ENCODE assay signal across 9 cellular contexts in genomic region chr19:50909240-50910070, GRCh38. TPM values are rescaled to one million over a fixed set of nuclear protein-coding genes. Genes with fewer than 3 reads are reported as not detected.
DNase-seq lines count a peak whose midpoint lies in the region; ATAC-seq and TF ChIP-seq lines count a peak whose summit lies in the region.
"Had no signal": no experiment of that assay in that cellular context is flagged by ENCODE, and none has a peak within 500 bp of the region (broad histone marks: within the 10 kb centered on the region; RNA-seq: fewer than 3 reads in every experiment).

No MANE protein-coding gene starts in this region.

- TF ChIP-seq POLR2A in tibial nerve (IDR thresholded peaks at IDR 0.05): no peak

- peak overlapping the region in 2 of 4 donors; percentile 5 to 18 for H3K4me3 ChIP-seq in tibial nerve

- peaks cover 0 to 8% (median 0%) of the 10 kb centered on the region in 4 donors for H3K4me1 ChIP-seq in tibial nerve

- no peaks in the 10 kb centered on the region for H3K9me3 ChIP-seq in tibial nerve

- peaks cover 0 to 49% of the 10 kb centered on the region in 2 donors for H3K27me3 ChIP-seq in tibial nerve

- no peak for TF ChIP-seq CTCF in tibial nerve (IDR thresholded peaks at IDR 0.05)

- no peak overlapping the region for H3K27ac ChIP-seq in tibial nerve

- ATAC-seq in GM19463 (IDR thresholded peaks at IDR 0.05; ENCODE audit: unreplicated experiment): no peak

- WGBS in tibial nerve, 2 donors: 6 to 9% methylated on average over 26 to 34 of the region's 36 CpGs

- DNase-seq in stimulated activated CD4-positive, alpha-beta T cell treated with anti-CD3 and anti-CD28 coated beads, Interleukin-12 subunit alpha, Interleukin-12 subunit beta, amount 100 ng/mL, for 24 hours (ENCODE audit: low read depth in 2 of 2): peak; percentile 14 to 40
- DNase-seq in stimulated activated CD4-positive, alpha-beta T cell treated with anti-CD3 and anti-CD28 coated beads, Interleukin-12 subunit alpha, Interleukin-12 subunit beta, amount 100 ng/mL, for 4 hours: no peak
- DNase-seq in NAMALWA (ENCODE audit: low spot score) (peak; percentile 71), islet precursor cell (peak; percentile 96), tibial nerve (ENCODE audit: low spot score in 2 of 2) (peak; percentile 31 to 40), NCI-H1092 (lab: John Stamatoyannopoulos, UW) (no peak)
- peak; percentile 19 for DNase-seq in activated CD8-positive, alpha-beta memory T cell treated with anti-CD3 and anti-CD28 coated beads, Interleukin-2, amount 50 U/mL, for 4 hours

- no peak for TF ChIP-seq EP300 in tibial nerve (IDR thresholded peaks at IDR 0.05)

- no peaks in the 10 kb centered on the region for H3K36me3 ChIP-seq in tibial nerve

RNA-seq across cellular contexts. Expression of gene KLK4, which starts 1.7 kb away (rescaled TPM):
- 1 to 10 TPM in 1 of 4 donors, under 1 TPM in 1, not detected in 2; 0.59 to 1.2 TPM for total RNA-seq in tibial nerve
- total RNA-seq: skeletal muscle tissue had no signal

RNA-seq across cellular contexts. Expression of gene KLK2, which starts 36.2 kb away (rescaled TPM):
- total RNA-seq in tibial nerve: not detected
- total RNA-seq: skeletal muscle tissue had no signal

RNA-seq across cellular contexts. Expression of gene KLK5, which starts 43.4 kb away (rescaled TPM):
- not detected for total RNA-seq in tibial nerve
- total RNA-seq: skeletal muscle tissue had no signal

RNA-seq across cellular contexts. Expression of gene KLK3, which starts 54.7 kb away (rescaled TPM):
- not detected for total RNA-seq in tibial nerve
- total RNA-seq: skeletal muscle tissue had no signal

RNA-seq across cellular contexts. Expression of gene KLK6, which starts 59.9 kb away (rescaled TPM):
- total RNA-seq in tibial nerve: 1 to 10 TPM in 3 of 4 donors, not detected in 1; 2.1 to 5.9 (median 2.5) TPM
- total RNA-seq: skeletal muscle tissue had no signal

Comparison
In these comparisons a context has a peak if more than half of its experiments do, and no peak if none do; other contexts are left out.
1. DNase-seq: peak in stimulated activated CD4-positive, alpha-beta T cell treated with anti-CD3 and anti-CD28 coated beads, Interleukin-12 subunit alpha, Interleukin-12 subunit beta, amount 100 ng/mL, for 24 hours (2 of 2), NAMALWA (single experiment), activated CD8-positive, alpha-beta memory T cell treated with anti-CD3 and anti-CD28 coated beads, Interleukin-2, amount 50 U/mL, for 4 hours (single experiment), islet precursor cell (single experiment) and tibial nerve (2 of 2); none in stimulated activated CD4-positive, alpha-beta T cell treated with anti-CD3 and anti-CD28 coated beads, Interleukin-12 subunit alpha, Interleukin-12 subunit beta, amount 100 ng/mL, for 4 hours (single experiment) and NCI-H1092 (single experiment).